8 cellular contexts compared by ENCODE assay signal in the genomic region with DNA sequence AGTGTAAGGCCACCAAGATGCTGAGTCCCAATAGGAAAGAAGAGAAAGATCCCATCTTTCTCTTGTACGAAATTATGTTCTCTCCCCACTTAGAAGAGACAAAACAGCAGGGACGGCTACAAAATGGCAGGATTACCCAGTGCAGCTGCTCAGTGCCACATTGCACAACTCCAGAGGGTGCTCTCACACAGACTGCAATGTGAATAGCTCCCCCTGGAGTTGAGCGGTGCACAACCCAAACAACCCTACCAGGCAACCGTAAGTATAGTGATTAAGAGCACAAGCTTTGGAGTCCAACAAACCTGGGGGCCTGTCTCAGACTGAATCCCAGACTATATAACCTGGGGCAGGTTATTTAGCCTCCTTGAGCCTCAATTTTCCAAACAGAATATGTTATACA. TPM values are rescaled to one million over a fixed set of nuclear protein-coding genes. Genes with fewer than 3 reads are reported as not detected.
DNase-seq lines count a peak whose midpoint lies in the region; ATAC-seq and TF ChIP-seq lines count a peak whose summit lies in the region.

No MANE protein-coding gene starts in this region.

- CTCF ChIA-PET in A673 (lab: Charles Lee), result interaction anchor here (0.6 to 1.7 kb wide), 4 partner anchors 35 to 265 kb away, joined by 3 to 20 read pairs (median 4); no protein-coding TSS in a partner anchor

- no peaks in the 10 kb centered on the region for H3K36me3 ChIP-seq in A673 (ENCODE audit: insufficient read depth, low read length, poor library complexity, severe bottlenecking)

- intact Hi-C loops in A673 (cut with micrococcal nuclease; ENCODE audit: unreplicated experiment), result loop anchor here (5.0 kb wide), 1 partner anchor 264 kb away; no protein-coding TSS in a partner anchor

- H3K9me3 Mint-ChIP-seq in activated naive CD8-positive, alpha-beta T cell treated with anti-CD3 and anti-CD28 coated beads, Interleukin-2, amount 50 U/mL, for 24 hours, result no peaks in the 10 kb centered on the region

- no peak overlapping the region for H3K27ac ChIP-seq in A673 (ENCODE audit: low read depth, low read length, poor library complexity, severe bottlenecking)

- BruUV-seq in A673 (replicated peaks; lab: Mats Ljungman, UMichigan), result no TSS peak

- no peaks in the 10 kb centered on the region for H3K9me3 ChIP-seq in A673 (ENCODE audit: low read depth, low read length, poor library complexity, severe bottlenecking)

- POLR2A ChIA-PET in A673 (lab: Charles Lee; ENCODE audit: low non-redundant PET), result no interaction called here

- H3K27me3 Mint-ChIP-seq in activated naive CD8-positive, alpha-beta T cell treated with anti-CD3 and anti-CD28 coated beads, Interleukin-2, amount 50 U/mL, for 24 hours, result no peaks in the 10 kb centered on the region

- H3K4me1 Mint-ChIP-seq in activated naive CD8-positive, alpha-beta T cell treated with anti-CD3 and anti-CD28 coated beads, Interleukin-2, amount 50 U/mL, for 24 hours, result peaks cover 42% of the 10 kb centered on the region

- TF ChIP-seq CTCF in A673 (conservative IDR thresholded peaks at IDR 0.05; ENCODE audit: low read depth, low read length) (peak; percentile 80), GM12872 (IDR thresholded peaks at IDR 0.05; ENCODE audit: insufficient read depth, low read depth, low read length) (peak; percentile 69)

- H3K4me3 Mint-ChIP-seq in activated naive CD8-positive, alpha-beta T cell treated with anti-CD3 and anti-CD28 coated beads, Interleukin-2, amount 50 U/mL, for 24 hours, result peak overlapping the region; percentile 95

- no peak overlapping the region for H3K4me3 ChIP-seq in A673 (ENCODE audit: low read depth, low read length, poor library complexity, severe bottlenecking)

- DNase-seq in A673 (ENCODE audit: low spot score) (peak; percentile 78), NOMO-1 treated with dmso at 0.1 percent for 144 hours (lab: John Stamatoyannopoulos, UW; ENCODE audit: unreplicated experiment) (peak; percentile 81), iris pigment epithelial cell (ENCODE audit: low read depth) (peak; percentile 83)
- peak; percentile 64 for DNase-seq in activated naive CD8-positive, alpha-beta T cell treated with anti-CD3 and anti-CD28 coated beads, Interleukin-2, amount 50 U/mL, for 24 hours
- peak; percentile 53 to 55 for DNase-seq in stimulated activated CD8-positive, alpha-beta memory T cell treated with anti-CD3 and anti-CD28 coated beads, Interleukin-15, amount 100 ng/mL, for 48 hours (ENCODE audit: low read depth in 2 of 2)

- no peak for ATAC-seq in activated naive CD8-positive, alpha-beta T cell treated with anti-CD3 and anti-CD28 coated beads, Interleukin-2, amount 50 U/mL, for 24 hours
- no peak for ATAC-seq in HG02571 (IDR thresholded peaks at IDR 0.05; ENCODE audit: unreplicated experiment)
- ATAC-seq in HG02623 (IDR thresholded peaks at IDR 0.05; ENCODE audit: unreplicated experiment), result no peak

- H3K36me3 Mint-ChIP-seq in activated naive CD8-positive, alpha-beta T cell treated with anti-CD3 and anti-CD28 coated beads, Interleukin-2, amount 50 U/mL, for 24 hours (ENCODE audit: low read depth), result peaks cover 19% of the 10 kb centered on the region

- peaks cover 22% of the 10 kb centered on the region for H3K4me1 ChIP-seq in A673 (ENCODE audit: insufficient read depth, low read length, poor library complexity, severe bottlenecking)

- peak overlapping the region; percentile 97 for H3K27ac Mint-ChIP-seq in activated naive CD8-positive, alpha-beta T cell treated with anti-CD3 and anti-CD28 coated beads, Interleukin-2, amount 50 U/mL, for 24 hours

- H3K27me3 ChIP-seq in A673 (replicated peaks; ENCODE audit: insufficient read depth, low read depth, low read length, poor library complexity), result no peaks in the 10 kb centered on the region

RNA-seq across cellular contexts. Expression of a gene that starts 3.1 kb away (rescaled TPM):
- total RNA-seq in A673 (2021), result 3.0 and 3.5 TPM in 2 replicates
